ENCODE assay signal across 9 cellular contexts in genomic region chr1:46442317-46443161, GRCh38. TPM values are rescaled to one million over a fixed set of nuclear protein-coding genes. Genes with fewer than 3 reads are reported as not detected.
DNase-seq lines count a peak whose midpoint lies in the region; ATAC-seq and TF ChIP-seq lines count a peak whose summit lies in the region.
"Had no signal": no experiment of that assay in that cellular context is flagged by ENCODE, and none has a peak within 500 bp of the region (broad histone marks: within the 10 kb centered on the region; RNA-seq: fewer than 3 reads in every experiment).

No MANE protein-coding gene starts in this region.

- H3K4me1 Mint-ChIP-seq in Calu3 (ENCODE audit: low read depth, unreplicated experiment) (peaks cover 7% of the 10 kb centered on the region), type B pancreatic cell (ENCODE audit: unreplicated experiment) (peaks cover 7% of the 10 kb centered on the region)

- H3K4me1 ChIP-seq in cardiac muscle cell (ENCODE audit: low read depth) = no peaks in the 10 kb centered on the region

- H3K36me3 Mint-ChIP-seq in Calu3 (ENCODE audit: insufficient read depth, unreplicated experiment) (no peaks in the 10 kb centered on the region), type B pancreatic cell (no peaks in the 10 kb centered on the region)
- H3K36me3 Mint-ChIP-seq in activated naive CD4-positive, alpha-beta T cell treated with anti-CD3 and anti-CD28 coated beads, Interleukin-2, amount 50 U/mL, for 72 hours = no peaks in the 10 kb centered on the region

- H3K36me3 ChIP-seq in SK-N-MC (ENCODE audit: insufficient read depth, low read length) (no peaks in the 10 kb centered on the region), cardiac muscle cell (no peaks in the 10 kb centered on the region)

- peak; percentile 85 for DNase-seq in Calu3
- peak; percentile 31 for DNase-seq in KG1 (lab: John Stamatoyannopoulos, UW)
- DNase-seq in SK-N-MC (ENCODE audit: low read depth, low spot score) = peak; percentile 42
- DNase-seq in activated naive CD4-positive, alpha-beta T cell treated with anti-CD3 and anti-CD28 coated beads, Interleukin-2, amount 50 U/mL, for 72 hours (ENCODE audit: low spot score in 2 of 2) = peak; percentile 77 to 83
- DNase-seq in cardiac muscle cell (ENCODE audit: low read depth in 1 of 2, low spot score in 1 of 2) = peak; percentile 81 to 86
- DNase-seq in pons (ENCODE audit: low spot score) = peak; percentile 65
- peak; percentile 85 for DNase-seq in type B pancreatic cell (ENCODE audit: extremely low spot score, unreplicated experiment)

- H3K27me3 ChIP-seq in cardiac muscle cell = peaks cover 40% of the 10 kb centered on the region

- H3K27me3 Mint-ChIP-seq in Calu3 (ENCODE audit: unreplicated experiment) (peaks cover 53% of the 10 kb centered on the region), type B pancreatic cell (peaks cover 67% of the 10 kb centered on the region)

- no TSS peak for BruUV-seq in Calu3 (replicated peaks; lab: Mats Ljungman, UMichigan)

- H3K4me3 ChIP-seq in SK-N-MC = peak overlapping the region; percentile 61
- H3K4me3 ChIP-seq in cardiac muscle cell = no peak overlapping the region

- TF ChIP-seq CTCF in Calu3 (IDR thresholded peaks at IDR 0.05; ENCODE audit: unreplicated experiment) (peak; percentile 98), cardiac muscle cell (IDR thresholded peaks at IDR 0.05; ENCODE audit: low read depth, low read length) (peak; percentile 87), type B pancreatic cell (conservative IDR thresholded peaks at IDR 0.05) (peak; percentile 98)

- ATAC-seq in GM21447 (IDR thresholded peaks at IDR 0.05; ENCODE audit: unreplicated experiment) = peak; percentile 77
- peak; percentile 84 to 85 for ATAC-seq in activated naive CD4-positive, alpha-beta T cell treated with anti-CD3 and anti-CD28 coated beads, Interleukin-2, amount 50 U/mL, for 72 hours

- H3K9ac ChIP-seq in SK-N-MC (ENCODE audit: insufficient read length) = no peak overlapping the region

- H3K27ac Mint-ChIP-seq in Calu3 (ENCODE audit: unreplicated experiment) (no peak overlapping the region), type B pancreatic cell (peak overlapping the region; percentile 76)
- H3K27ac Mint-ChIP-seq in activated naive CD4-positive, alpha-beta T cell treated with anti-CD3 and anti-CD28 coated beads, Interleukin-2, amount 50 U/mL, for 72 hours = peak overlapping the region; percentile 19 to 94

- H3K9me3 ChIP-seq in SK-N-MC (ENCODE audit: low read depth, low read length) = no peaks in the 10 kb centered on the region
- H3K9me3 ChIP-seq in cardiac muscle cell (ENCODE audit: low read depth) = no peaks in the 10 kb centered on the region

- peak overlapping the region; percentile 41 for H3K4me3 Mint-ChIP-seq in Calu3 (ENCODE audit: low read depth, unreplicated experiment)
- peak overlapping the region; percentile 87 for H3K4me3 Mint-ChIP-seq in type B pancreatic cell

- intact Hi-C loops in Calu3 (cut with micrococcal nuclease; ENCODE audit: unreplicated experiment) = no loop called here

- no peak overlapping the region for H3K27ac ChIP-seq in SK-N-MC
- no peak overlapping the region for H3K27ac ChIP-seq in cardiac muscle cell

- no peaks in the 10 kb centered on the region for H3K9me3 Mint-ChIP-seq in Calu3 (ENCODE audit: low read depth, unreplicated experiment)
- H3K9me3 Mint-ChIP-seq in activated naive CD4-positive, alpha-beta T cell treated with anti-CD3 and anti-CD28 coated beads, Interleukin-2, amount 50 U/mL, for 72 hours = no peaks in the 10 kb centered on the region
- no peaks in the 10 kb centered on the region for H3K9me3 Mint-ChIP-seq in type B pancreatic cell

- CTCF ChIA-PET in Calu3 (lab: Charles Lee) = interaction anchor here (0.9 to 1.5 kb wide), 7 partner anchors 80 to 733 kb away, joined by 3 to 6 read pairs (median 3); partner anchors contain the start of gene MKNK1

RNA-seq across cellular contexts. Expression of gene DMBX1, which starts 47.1 kb away (rescaled TPM):
- total RNA-seq in Calu3 (2022) (0.88 and 2.3 TPM in 2 replicates), cardiac muscle cell (not detected in 2 replicates), type B pancreatic cell (ENCODE audit: low replicate concordance) (0.10 TPM in 1 of 2 replicates, not detected in the other)
- total RNA-seq in activated naive CD4-positive, alpha-beta T cell treated with anti-CD3 and anti-CD28 coated beads, Interleukin-2, amount 50 U/mL, for 72 hours = under 1 TPM; 0.09 to 0.54 TPM
- not detected in 2 replicates for polyA plus RNA-seq in cardiac muscle cell
- total RNA-seq: temporal lobe had no signal

RNA-seq across cellular contexts. Expression of gene FAAH, which starts 48.4 kb away (rescaled TPM):
- total RNA-seq in Calu3 (2022) (31.4 and 34.2 TPM in 2 replicates), cardiac muscle cell (12.4 and 21.0 TPM in 2 replicates), type B pancreatic cell (ENCODE audit: low replicate concordance) (30.8 and 32.0 TPM in 2 replicates)
- 1 to 10 TPM; 5.5 to 5.7 TPM for total RNA-seq in activated naive CD4-positive, alpha-beta T cell treated with anti-CD3 and anti-CD28 coated beads, Interleukin-2, amount 50 U/mL, for 72 hours
- polyA plus RNA-seq in cardiac muscle cell = 18.7 and 20.2 TPM in 2 replicates

Comparison
In these comparisons a context has a peak if more than half of its experiments do, and no peak if none do; other contexts are left out.
1. DNase-seq: peak in every context shown above with its lines; median percentile 85 in Calu3; 85 in type B pancreatic cell; 84 in cardiac muscle cell; 80 in activated naive CD4-positive, alpha-beta T cell treated with anti-CD3 and anti-CD28 coated beads, Interleukin-2, amount 50 U/mL, for 72 hours; 65 in pons; 42 in SK-N-MC; 31 in KG1.